10 cellular contexts compared by ENCODE assay signal in genomic region chr5:54904425-54904824, GRCh38.
A peak's percentile ranks its signal among the peaks of the same experiment; 100 is the strongest.
DNase-seq lines count a peak whose midpoint lies in the region; ATAC-seq and TF ChIP-seq lines count a peak whose summit lies in the region.
"Had no signal": no experiment of that assay in that cellular context is flagged by ENCODE, and none has a peak within 500 bp of the region (broad histone marks: within the 10 kb centered on the region; RNA-seq: fewer than 3 reads in every experiment).

No MANE protein-coding gene starts in this region.

- DNase-seq in AG20443 (ENCODE audit: low spot score) (peak; percentile 76), HCEC 1CT (peak; percentile 83), iPS DF 19.7 (ENCODE audit: low read depth, low spot score) (peak; percentile 28), middle frontal gyrus (ENCODE audit: extremely low spot score, low spot score) (no peak), NAMALWA (ENCODE audit: low spot score) (no peak)
- no peak for DNase-seq in stimulated activated CD4-positive, alpha-beta T cell treated with anti-CD3 and anti-CD28 coated beads, Interleukin-2, amount 100 ng/mL, for 48 hours
- DNase-seq: naive B cell, T-helper 17 cell had no signal

- ATAC-seq in SK-N-SH treated with all-trans-retinoic acid at 6 μM for 48 hours: peak; percentile 87
- ATAC-seq in HG02588 (IDR thresholded peaks at IDR 0.05; ENCODE audit: unreplicated experiment): no peak
- ATAC-seq: T-helper 17 cell had no signal

TF ChIP-seq in SK-N-SH treated with all-trans-retinoic acid at 6 μM for 48 hours, 23 proteins besides CTCF, POLR2A, EP300 and RAD21:
- no peak for TF ChIP-seq TOX (CRISPR knock-in tag; IDR thresholded peaks at IDR 0.05; ENCODE audit: borderline replicate concordance)
- TF ChIP-seq ZFP30 (CRISPR knock-in tag; IDR thresholded peaks at IDR 0.05): no peak
- no peak for TF ChIP-seq TCF4 (CRISPR knock-in tag; IDR thresholded peaks at IDR 0.05; ENCODE audit: borderline replicate concordance)

Comparison
In these comparisons a context has a peak if more than half of its experiments do, and no peak if none do; other contexts are left out.
1. DNase-seq: peak in AG20443 (single experiment), HCEC 1CT (single experiment) and iPS DF 19.7 (single experiment); none in stimulated activated CD4-positive, alpha-beta T cell treated with anti-CD3 and anti-CD28 coated beads, Interleukin-2, amount 100 ng/mL, for 48 hours (0 of 2), middle frontal gyrus (single experiment) and NAMALWA (single experiment).